In genomic region chr1:147811751-147812150, GRCh38 we compare ENCODE assay signal across 29 cellular contexts. TPM values are rescaled to one million over a fixed set of nuclear protein-coding genes. Genes with fewer than 3 reads are reported as not detected.
"Had no signal": no experiment of that assay in that cellular context is flagged by ENCODE, and none has a peak within 500 bp of the region (broad histone marks: within the 10 kb centered on the region; RNA-seq: fewer than 3 reads in every experiment).

No MANE protein-coding gene starts in this region.

- H3K9me3 ChIP-seq: heart right ventricle, mucosa of descending colon, pancreas, prostate gland, right lobe of liver, stomach, testis, thyroid gland, transverse colon, upper lobe of left lung, vagina had no signal

- H3K4me3 ChIP-seq: heart right ventricle, hepatocyte, lung, mucosa of descending colon, pancreas, prostate gland, right lobe of liver, smooth muscle cell, stomach, testis, thyroid gland, transverse colon, upper lobe of left lung, vagina had no signal

- H3K4me1 ChIP-seq: pancreas, prostate gland, stomach, testis, thyroid gland, transverse colon, vagina had no signal

- DNase-seq: islet precursor cell; midbrain; mucosa of descending colon; naive thymus-derived CD4-positive, alpha-beta T cell; nucleus accumbens; pancreas; posterior cingulate gyrus; right lobe of liver; stimulated activated CD4-positive, alpha-beta T cell treated with anti-CD3 and anti-CD28 coated beads, Interleukin-1b, Interleukin-23, amount 100 ng/mL, for 48 hours; stimulated activated CD4-positive, alpha-beta T cell treated with anti-CD3 and anti-CD28 coated beads, Interleukin-2, amount 100 ng/mL, for 48 hours; stimulated activated CD4-positive, alpha-beta T cell treated with anti-CD3 and anti-CD28 coated beads, Interleukin-4, amount 100 ng/mL, for 4 hours; stimulated activated CD8-positive, alpha-beta memory T cell treated with anti-CD3 and anti-CD28 coated beads, Interleukin-4, amount 100 ng/mL, for 48 hours; stimulated activated naive CD4-positive, alpha-beta T cell treated with Interleukin-2 at 50 U/mL for 16 hours; stomach; testis; thyroid gland; transverse colon; upper lobe of left lung had no signal

- H3K36me3 ChIP-seq: heart right ventricle, pancreas, prostate gland, right lobe of liver, stomach, thyroid gland, transverse colon, upper lobe of left lung, vagina had no signal

- H3K79me2 ChIP-seq: hepatocyte had no signal

- H3K4me2 ChIP-seq: hepatocyte, smooth muscle cell had no signal

- ATAC-seq: left lobe of liver; mucosa of descending colon; naive thymus-derived CD4-positive, alpha-beta T cell; pancreas; right lobe of liver; stimulated activated memory B cell treated with anti-CD40 and anti-IgM and Interleukin-4, amounts not matched to agents 10 μg/mL and 1 μg/mL and 100 μg/mL, for 72 hours had no signal

- H3K27ac ChIP-seq: heart right ventricle, hepatocyte, pancreas, prostate gland, right lobe of liver, stomach, testis, thyroid gland, transverse colon, upper lobe of left lung, vagina had no signal

- H3K27me3 ChIP-seq: heart right ventricle, hepatocyte, pancreas, right lobe of liver, testis, thyroid gland, transverse colon, upper lobe of left lung, vagina had no signal

RNA-seq across cellular contexts. Expression of gene GJA5, which starts 51.3 kb away (rescaled TPM):
- total RNA-seq: myocyte; naive thymus-derived CD4-positive, alpha-beta T cell; natural killer cell treated with Interleukin-12 subunit alpha and Interleukin-12 subunit beta and Interleukin-15 and Interleukin-18, amount 100 ng/mL, for 72 hours; osteoblast had no signal
- polyA plus RNA-seq: naive thymus-derived CD4-positive, alpha-beta T cell had no signal
